8 cellular contexts compared by ENCODE assay signal in genomic region chr15:73991260-73991659, GRCh38. TPM values are rescaled to one million over a fixed set of nuclear protein-coding genes. Genes with fewer than 3 reads are reported as not detected.
DNase-seq lines count a peak whose midpoint lies in the region; ATAC-seq and TF ChIP-seq lines count a peak whose summit lies in the region.

No MANE protein-coding gene starts in this region.

- H4K8ac ChIP-seq in neuronal stem cell (ENCODE audit: low read depth, low read length): no peak overlapping the region

- H3K9me3 ChIP-seq in RWPE2 (ENCODE audit: severe bottlenecking): no peaks in the 10 kb centered on the region
- no peaks in the 10 kb centered on the region for H3K9me3 ChIP-seq in fibroblast of lung (ENCODE audit: control insufficient read depth, insufficient read depth, low read depth, low read length)
- no peaks in the 10 kb centered on the region for H3K9me3 ChIP-seq in neuronal stem cell (replicated peaks in 1 of 2; ENCODE audit: control insufficient read depth in 2 of 2, insufficient read depth in 1 of 2, low read depth in 1 of 2, low read length in 2 of 2)

- H3K4ac ChIP-seq in neuronal stem cell (ENCODE audit: low read length): no peak overlapping the region

- ATAC-seq in RWPE2 (ENCODE audit: low read depth): no peak

- peak overlapping the region; percentile 16 for H2AFZ ChIP-seq in fibroblast of lung (ENCODE audit: low read length)
- peak overlapping the region; percentile 28 for H2AFZ ChIP-seq in neuronal stem cell (ENCODE audit: low read length)

- no peak overlapping the region for H3K23ac ChIP-seq in neuronal stem cell (ENCODE audit: low read depth, low read length, poor library complexity)

- H3K36me3 ChIP-seq in RWPE2 (ENCODE audit: low read depth) (no peaks in the 10 kb centered on the region), fibroblast of lung (ENCODE audit: control insufficient read depth, insufficient read depth, low read length) (no peaks in the 10 kb centered on the region), neuronal stem cell (replicated peaks in 1 of 2; ENCODE audit: control insufficient read depth in 2 of 2, insufficient read depth in 2 of 2, low read length in 2 of 2) (no peaks in the 10 kb centered on the region)

- H2BK12ac ChIP-seq in neuronal stem cell (ENCODE audit: low read length): no peak overlapping the region

- H3K18ac ChIP-seq in neuronal stem cell (ENCODE audit: low read length): no peak overlapping the region

- in situ Hi-C loops in GM13977 (cut with MboI; ENCODE audit: low pct_unique_long_range_greater_than_20kb, low sequenced_read_pairs, unreplicated experiment): no loop called here

- H3K27me3 ChIP-seq in RWPE2 (ENCODE audit: insufficient read depth, poor library complexity, severe bottlenecking) (no peaks in the 10 kb centered on the region), fibroblast of lung (ENCODE audit: control insufficient read depth, insufficient read depth, low read length) (no peaks in the 10 kb centered on the region), neuronal stem cell (ENCODE audit: control insufficient read depth in 3 of 3, insufficient read depth in 3 of 3, low read depth in 1 of 3, low read length in 3 of 3) (no peaks in the 10 kb centered on the region)

- H4K20me1 ChIP-seq in fibroblast of lung (ENCODE audit: control insufficient read depth, extremely low read depth, insufficient read depth, low read length): no peaks in the 10 kb centered on the region

- no peak overlapping the region for H2BK15ac ChIP-seq in neuronal stem cell (ENCODE audit: low read length)

- H3K9ac ChIP-seq in fibroblast of lung (ENCODE audit: insufficient read depth, low read length) (no peak overlapping the region), neuronal stem cell (ENCODE audit: low read depth, low read length, poor library complexity) (peak overlapping the region; percentile 9)

- H3K4me3 ChIP-seq in GM12875 (ENCODE audit: low read depth, low read length) (peak overlapping the region; percentile 83), RWPE2 (ENCODE audit: severe bottlenecking) (peak overlapping the region; percentile 69), fibroblast of lung (replicated peaks in 1 of 4; ENCODE audit: control extremely low read depth in 1 of 4, insufficient read depth in 1 of 4, low read depth in 3 of 4, low read length in 4 of 4) (peak overlapping the region; percentile 64 to 79 (median 70)), neuronal stem cell (ENCODE audit: low read length in 2 of 2) (peak overlapping the region in 1 of 2 donors; percentile 67)

- H2BK120ac ChIP-seq in neuronal stem cell (ENCODE audit: low read depth, low read length): no peak overlapping the region

- peaks cover 48% of the 10 kb centered on the region for H3K4me1 ChIP-seq in RWPE2 (ENCODE audit: insufficient read depth, poor library complexity, severe bottlenecking)
- H3K4me1 ChIP-seq in fibroblast of lung (ENCODE audit: control insufficient read depth, extremely low read depth, insufficient read depth, low read length): peaks cover 35% of the 10 kb centered on the region
- peaks cover 11 to 16% of the 10 kb centered on the region in 2 donors for H3K4me1 ChIP-seq in neuronal stem cell (ENCODE audit: control insufficient read depth in 2 of 2, insufficient read depth in 1 of 2, low read depth in 1 of 2, low read length in 2 of 2)

- no peak overlapping the region for H2BK5ac ChIP-seq in neuronal stem cell (ENCODE audit: low read length)

- H3K27ac ChIP-seq in RWPE2 (ENCODE audit: poor library complexity, severe bottlenecking) (peak overlapping the region; percentile 72), fibroblast of lung (ENCODE audit: insufficient read depth, low read length) (peak overlapping the region; percentile 67), neuronal stem cell (replicated peaks; ENCODE audit: low read length) (no peak overlapping the region)

- H3K14ac ChIP-seq in neuronal stem cell (ENCODE audit: low read length): no peak overlapping the region

- H3K4me2 ChIP-seq in fibroblast of lung (ENCODE audit: extremely low read depth, insufficient read depth, low read length) (peak overlapping the region; percentile 97), neuronal stem cell (ENCODE audit: insufficient read depth, low read length, poor library complexity, severe bottlenecking) (no peak overlapping the region)

- no CpG with 5 or more reads among the region's 5 CpGs for WGBS in neuronal stem cell (ENCODE audit: extremely low coverage in 2 of 2, insufficient read length in 2 of 2, insufficient replicate concordance in 1 of 2), 2 donors

- H3K79me1 ChIP-seq in neuronal stem cell (ENCODE audit: low read depth, low read length): peaks cover 5% of the 10 kb centered on the region

- no peak overlapping the region for H2AK5ac ChIP-seq in neuronal stem cell (ENCODE audit: low read depth, low read length)

- no peak for TF ChIP-seq CTCF in GM12875 (IDR thresholded peaks at IDR 0.05; ENCODE audit: borderline replicate concordance, insufficient read depth, low read depth, low read length)
- no peak for TF ChIP-seq CTCF in RWPE2 (IDR thresholded peaks at IDR 0.05; ENCODE audit: poor library complexity, severe bottlenecking)
- no peak for TF ChIP-seq CTCF in fibroblast of lung (conservative IDR thresholded peaks at IDR 0.05 in 1 of 2, IDR thresholded peaks at IDR 0.05 in 1 of 2; ENCODE audit: low read depth in 1 of 2, low read length in 2 of 2)
- TF ChIP-seq CTCF in GM13977 (IDR thresholded peaks at IDR 0.05; ENCODE audit: extremely low read depth, insufficient read depth, missing control alignments): no peak

- H3K79me2 ChIP-seq in fibroblast of lung (ENCODE audit: control insufficient read depth, insufficient read depth, low read length): peaks cover 16% of the 10 kb centered on the region

- H4K91ac ChIP-seq in neuronal stem cell (ENCODE audit: low read depth, low read length, poor library complexity): no peak overlapping the region

- no peak for DNase-seq in RWPE2 (ENCODE audit: low spot score)
- DNase-seq in fibroblast of lung (ENCODE audit: low read depth in 2 of 2): peak; percentile 48 to 50
- no peak for DNase-seq in neuronal stem cell (ENCODE audit: low spot score)
- DNase-seq in NCI-H2227 (lab: John Stamatoyannopoulos, UW; ENCODE audit: unreplicated experiment): no peak
- no peak for DNase-seq in NCI-H510A treated with DMSO at 0.1 percent for 48 hours (lab: John Stamatoyannopoulos, UW)
- no peak for DNase-seq in GM13977 (ENCODE audit: low spot score)
- no peak for DNase-seq in NCI-H1417 (lab: John Stamatoyannopoulos, UW)

RNA-seq across cellular contexts. Expression of gene STOML1, which starts 0.8 kb away (rescaled TPM):
- 9.2 and 24.8 TPM in 2 replicates for total RNA-seq in fibroblast of lung
- polyA plus RNA-seq in fibroblast of lung: 8.7 and 9.8 TPM in 2 replicates
- 17.9 and 21.1 TPM in 2 replicates for polyA plus RNA-seq in fibroblast of lung (2012)
- polyA minus RNA-seq in fibroblast of lung (ENCODE audit: low replicate concordance): 23.9 and 42.9 TPM in 2 replicates
- polyA plus RNA-seq in neuronal stem cell (2013, experiment 1 of 2): 2.2 TPM
- polyA plus RNA-seq in neuronal stem cell (2013, experiment 2 of 2): 2.3 TPM

RNA-seq across cellular contexts. Expression of gene PML, which starts 3.3 kb away (rescaled TPM):
- 16.4 and 34.0 TPM in 2 replicates for total RNA-seq in fibroblast of lung
- polyA plus RNA-seq in fibroblast of lung: 11.1 and 15.5 TPM in 2 replicates
- 54.7 and 63.1 TPM in 2 replicates for polyA plus RNA-seq in fibroblast of lung (2012)
- polyA minus RNA-seq in fibroblast of lung (ENCODE audit: low replicate concordance): 101 and 102 TPM in 2 replicates
- 19.7 TPM for polyA plus RNA-seq in neuronal stem cell (2013, experiment 1 of 2)
- 20.5 TPM for polyA plus RNA-seq in neuronal stem cell (2013, experiment 2 of 2)

Comparison
In these comparisons a context has a peak if more than half of its experiments do, and no peak if none do; other contexts are left out.
1. DNase-seq: peak in fibroblast of lung (2 of 2); none in RWPE2 (single experiment), neuronal stem cell (single experiment), NCI-H2227 (single experiment), NCI-H510A treated with DMSO at 0.1 percent for 48 hours (single experiment), GM13977 (single experiment) and NCI-H1417 (0 of 3).